In the genomic region with DNA sequence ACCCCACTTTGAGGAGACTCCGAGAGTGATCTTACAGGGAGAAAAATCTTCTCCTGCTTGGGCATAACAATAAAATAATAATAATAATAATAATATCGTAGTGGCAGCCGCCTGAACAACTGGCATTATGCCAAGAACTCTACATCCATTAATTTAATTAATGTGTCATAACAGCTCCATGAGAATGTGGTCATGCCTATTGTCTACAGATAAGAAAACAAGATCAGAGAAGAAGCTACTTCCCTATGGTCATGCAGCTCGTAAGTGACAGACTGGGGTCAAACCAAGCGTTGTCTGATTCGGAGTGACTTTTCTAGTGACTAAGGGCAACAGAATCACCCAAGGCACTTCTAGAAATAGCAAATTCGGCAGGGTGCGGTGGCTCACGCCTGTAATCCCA, we compare ENCODE assay signal across 25 cellular contexts. TPM values are rescaled to one million over a fixed set of nuclear protein-coding genes. Genes with fewer than 3 reads are reported as not detected.
"Had no signal": no experiment of that assay in that cellular context is flagged by ENCODE, and none has a peak within 500 bp of the region (broad histone marks: within the 10 kb centered on the region; RNA-seq: fewer than 3 reads in every experiment).

No MANE protein-coding gene starts in this region.

- DNase-seq: activated CD4-positive, alpha-beta memory T cell treated with anti-CD3 and anti-CD28 coated beads for 36 hours; activated CD4-positive, alpha-beta T cell treated with anti-CD3 and anti-CD28 coated beads for 1 hour; activated CD4-positive, alpha-beta T cell treated with anti-CD3 and anti-CD28 coated beads, Interleukin-2, amount 10 ng/mL, durations not matched to agents 24 days and 14 days; activated effector memory CD4-positive, alpha-beta T cell treated with anti-CD3 and anti-CD28 coated beads, Interleukin-2, amount 50 U/mL, for 16 hours; activated naive CD4-positive, alpha-beta T cell treated with Interleukin-2 at 50 U/mL for 16 hours; activated naive CD8-positive, alpha-beta T cell treated with anti-CD3 and anti-CD28 coated beads, Interleukin-2, amount 50 U/mL, for 24 hours; activated T-cell treated with anti-CD3 and anti-CD28 coated beads, Interleukin-2, amount 50 U/mL, for 4 hours; amniotic stem cell; body of pancreas; central memory CD4-positive, alpha-beta T cell; MG63; NCI-H1105; NCI-H1436; NCI-H1694 treated with DMSO at 0.1 percent for 48 hours; NCI-H2029 treated with DMSO at 0.1 percent for 48 hours; NCI-H510A treated with DMSO at 0.1 percent for 48 hours; NCI-H69; Right ventricle myocardium superior; SJCRH30 had no signal

- H3K4me2 ChIP-seq: KMS-11 had no signal

- H3K4me3 ChIP-seq: ascending aorta, body of pancreas, MG63, SJCRH30 had no signal

- H3K9ac ChIP-seq: KMS-11 had no signal

- H3K36me3 ChIP-seq: ascending aorta, MG63, SJCRH30 had no signal

- H3K27ac ChIP-seq: ascending aorta, body of pancreas, KMS-11, RWPE1, SJCRH30 had no signal

- H3K4me1 ChIP-seq: body of pancreas, SJCRH30 had no signal

- H3K9me3 ChIP-seq: ascending aorta, body of pancreas, MG63, SJCRH30 had no signal

- H3K27me3 ChIP-seq: ascending aorta, body of pancreas, MG63, SJCRH30 had no signal

RNA-seq across cellular contexts. Expression of a gene that starts 11.8 kb away (rescaled TPM):
- total RNA-seq: activated CD4-positive, alpha-beta T cell treated with anti-CD3 and anti-CD28 coated beads, Interleukin-2, amount 10 ng/mL, durations not matched to agents 24 days and 14 days; ascending aorta; bronchial epithelial cell; chondrocyte; Right ventricle myocardium superior; SJCRH30 had no signal
- polyA plus RNA-seq: IgD-negative memory B cell had no signal
